In genomic region chr15:99707481-99708270, GRCh38 we compare ENCODE assay signal across 9 cellular contexts. TPM values are rescaled to one million over a fixed set of nuclear protein-coding genes. Genes with fewer than 3 reads are reported as not detected.
DNase-seq lines count a peak whose midpoint lies in the region; ATAC-seq and TF ChIP-seq lines count a peak whose summit lies in the region.
"Had no signal": no experiment of that assay in that cellular context is flagged by ENCODE, and none has a peak within 500 bp of the region (broad histone marks: within the 10 kb centered on the region; RNA-seq: fewer than 3 reads in every experiment).

No MANE protein-coding gene starts in this region.

- no peaks in the 10 kb centered on the region for H3K4me1 ChIP-seq in H9 (ENCODE audit: insufficient read depth, low read length)

- H2BK120ac ChIP-seq in H9 (ENCODE audit: low read depth, low read length, poor library complexity, severe bottlenecking), result no peak overlapping the region

- H3K4me1 Mint-ChIP-seq in H9 (peaks cover 12 to 17% of the 10 kb centered on the region in 2 experiments), MCF 10A (ENCODE audit: insufficient read depth, unreplicated experiment) (peaks cover 41% of the 10 kb centered on the region)

- BruUV-seq in MCF 10A (replicated peaks; lab: Mats Ljungman, UMichigan), result no TSS peak

- DNase-seq in AG08396 (ENCODE audit: low spot score), result peak; percentile 28
- DNase-seq in H9, result no peak
- DNase-seq in MCF 10A (ENCODE audit: unreplicated experiment), result peak; percentile 50
- peak; percentile 64 for DNase-seq in myocyte (ENCODE audit: low read depth)
- DNase-seq in HPDE6-E6E7 (ENCODE audit: extremely low spot score), result no peak
- DNase-seq in NCI-H345 (lab: John Stamatoyannopoulos, UW), result no peak
- no peak for DNase-seq in COR-L47 (lab: John Stamatoyannopoulos, UW)
- DNase-seq: NCI-H1694 treated with DMSO at 0.1 percent for 48 hours had no signal

- H4K91ac ChIP-seq in H9 (ENCODE audit: insufficient read length, low read depth, low read length), result no peak overlapping the region

- no peaks in the 10 kb centered on the region for H3K23me2 ChIP-seq in H9 (ENCODE audit: insufficient read length, low read depth, low read length, poor library complexity, severe bottlenecking)

- no peak overlapping the region for H2AFZ ChIP-seq in H9 (ENCODE audit: low read length)

- H3K27me3 ChIP-seq in H9 (ENCODE audit: insufficient read depth, low read length), result no peaks in the 10 kb centered on the region

- no peak overlapping the region for H3K4me2 ChIP-seq in H9 (ENCODE audit: insufficient read depth, insufficient read length, low read length)

- CTCF ChIA-PET in MCF 10A (lab: Yijun Ruan, JAX), result interaction anchor here (0.6 to 3.1 kb wide), 14 partner anchors 8 to 777 kb away, joined by 3 to 16 read pairs (median 4); no protein-coding TSS in a partner anchor

- H3K56ac ChIP-seq in H9 (ENCODE audit: insufficient read length, low read depth, low read length), result no peak overlapping the region

- H2BK5ac ChIP-seq in H9 (ENCODE audit: insufficient read length, low read length), result no peak overlapping the region

- H3K23ac ChIP-seq in H9 (ENCODE audit: insufficient read length, low read depth, low read length), result no peak overlapping the region

- no peak overlapping the region for H4K8ac ChIP-seq in H9 (replicated peaks; ENCODE audit: insufficient read length, low read depth, low read length)

- H3K9ac ChIP-seq in H9 (ENCODE audit: extremely low read depth, insufficient read length, low read length), result no peak overlapping the region

- TF ChIP-seq CTCF in H9 (conservative IDR thresholded peaks at IDR 0.05) (no peak), MCF 10A (IDR thresholded peaks at IDR 0.05; ENCODE audit: unreplicated experiment) (no peak)

- H3K27me3 Mint-ChIP-seq in H9 (ENCODE audit: low read depth), result no peaks in the 10 kb centered on the region
- H3K27me3 Mint-ChIP-seq in MCF 10A (ENCODE audit: insufficient read depth, unreplicated experiment), result no peaks in the 10 kb centered on the region

- H2BK12ac ChIP-seq in H9 (ENCODE audit: insufficient read length, low read depth, low read length), result no peak overlapping the region

- H3T11ph ChIP-seq in H9 (ENCODE audit: low read length), result no peak overlapping the region

- H4K20me1 ChIP-seq in H9 (ENCODE audit: control insufficient read depth, insufficient read depth, insufficient read length), result no peaks in the 10 kb centered on the region

- H3K36me3 Mint-ChIP-seq in H9 (ENCODE audit: insufficient read depth in 1 of 3, low read depth in 3 of 3), result peaks cover 3 to 24% (median 13%) of the 10 kb centered on the region in 3 experiments; a peak in 5 of 7 replicates
- H3K36me3 Mint-ChIP-seq in MCF 10A (ENCODE audit: insufficient read depth, unreplicated experiment), result peaks cover 17% of the 10 kb centered on the region

- intact Hi-C loops in MCF 10A (cut with micrococcal nuclease), result loop anchor here (1.0 kb wide), 2 partner anchors 23 to 49 kb away; no protein-coding TSS in a partner anchor

- H2AK5ac ChIP-seq in H9 (ENCODE audit: insufficient read length, low read length), result no peak overlapping the region

- no peaks in the 10 kb centered on the region for H3K9me3 ChIP-seq in H9 (ENCODE audit: control insufficient read depth, low read depth, low read length)

- ATAC-seq in HG02588 (IDR thresholded peaks at IDR 0.05; ENCODE audit: unreplicated experiment), result no peak

- H3K27ac Mint-ChIP-seq in H9 (peak overlapping the region in 2 of 3 experiments; percentile 20 to 48; a peak in 1 of 7 replicates), MCF 10A (ENCODE audit: low read depth, unreplicated experiment) (peak overlapping the region; percentile 65)

- no peak overlapping the region for H2BK20ac ChIP-seq in H9 (ENCODE audit: low read depth, low read length, poor library complexity, severe bottlenecking)

- H4K5ac ChIP-seq in H9 (ENCODE audit: insufficient read length, low read depth, low read length), result no peak overlapping the region

- no peak overlapping the region for H3K4ac ChIP-seq in H9 (ENCODE audit: low read depth, low read length)

- no peaks in the 10 kb centered on the region for H3K79me2 ChIP-seq in H9 (ENCODE audit: insufficient read depth, low read length)

- POLR2A ChIA-PET in MCF 10A (lab: Yijun Ruan, JAX), result interaction anchor here (0.6 to 4.1 kb wide), 24 partner anchors 10 to 1979 kb away, joined by 3 to 53 read pairs (median 4); partner anchors contain the start of genes ASB7, LINS1, LRRC28 and LYSMD4

- H3K27ac ChIP-seq in H9 (ENCODE audit: insufficient read length, low read depth, low read length), result no peak overlapping the region

- no peak overlapping the region for H3K18ac ChIP-seq in H9 (ENCODE audit: insufficient read length, low read depth, low read length)

- no peak overlapping the region for H2BK15ac ChIP-seq in H9 (ENCODE audit: low read depth, low read length)

- WGBS in H9 (ENCODE audit: extremely low coverage, insufficient read length, low lambda C conversion rate), result no CpG with 5 or more reads among the region's 11 CpGs

- H3K79me1 ChIP-seq in H9 (ENCODE audit: insufficient read depth, low read depth, low read length, poor library complexity, severe bottlenecking), result no peaks in the 10 kb centered on the region

- no peaks in the 10 kb centered on the region for H3K9me3 Mint-ChIP-seq in H9
- no peaks in the 10 kb centered on the region for H3K9me3 Mint-ChIP-seq in MCF 10A (ENCODE audit: unreplicated experiment)

- no peak overlapping the region for H3K14ac ChIP-seq in H9 (ENCODE audit: insufficient read depth, low read length)

- no peak overlapping the region for H3K4me3 Mint-ChIP-seq in H9
- peak overlapping the region; percentile 49 for H3K4me3 Mint-ChIP-seq in MCF 10A (ENCODE audit: unreplicated experiment)

RNA-seq across cellular contexts. Expression of gene LYSMD4, which starts 25.6 kb away (rescaled TPM):
- total RNA-seq in H9 (2021), result 9.3 and 10.0 TPM in 2 replicates
- total RNA-seq in MCF 10A (2022), result 5.7 and 9.0 TPM in 2 replicates
- 12.4 and 20.8 TPM in 2 replicates for total RNA-seq in myocyte
- 8.7 TPM for polyA plus RNA-seq in myocyte (2012)

Comparison
In these comparisons a context has a peak if more than half of its experiments do, and no peak if none do; other contexts are left out.
1. DNase-seq: peak in AG08396 (single experiment), MCF 10A (single experiment) and myocyte (single experiment); none in H9 (single experiment), HPDE6-E6E7 (single experiment), NCI-H345 (single experiment) and COR-L47 (single experiment).